6 cellular contexts compared by ENCODE assay signal in genomic region chr3:193932576-193932975, GRCh38.
"Had no signal": no experiment of that assay in that cellular context is flagged by ENCODE, and none has a peak within 500 bp of the region (broad histone marks: within the 10 kb centered on the region; RNA-seq: fewer than 3 reads in every experiment).

No MANE protein-coding gene starts in this region.

- DNase-seq: GOT3, H9, HCEC 1CT had no signal

- H3K4me1 Mint-ChIP-seq: IgD-negative memory B cell had no signal

- H3K27ac ChIP-seq: GM23248, HL-60 had no signal

- H3K36me3 Mint-ChIP-seq: IgD-negative memory B cell had no signal

- H3K27ac Mint-ChIP-seq: IgD-negative memory B cell had no signal

- H3K4me3 Mint-ChIP-seq: H9, IgD-negative memory B cell had no signal

- H3K9me3 Mint-ChIP-seq: IgD-negative memory B cell had no signal
